Comparison of ENCODE assay signal across 18 cellular contexts in genomic region chr5:145246961-145247744, GRCh38.
DNase-seq lines count a peak whose midpoint lies in the region; FAIRE-seq and TF ChIP-seq lines count a peak whose summit lies in the region.
"Had no signal": no experiment of that assay in that cellular context is flagged by ENCODE, and none has a peak within 500 bp of the region (broad histone marks: within the 10 kb centered on the region; RNA-seq: fewer than 3 reads in every experiment).

No MANE protein-coding gene starts in this region.

- no peaks in the 10 kb centered on the region for H3K9me3 Mint-ChIP-seq in MCF 10A (ENCODE audit: unreplicated experiment)
- H3K9me3 Mint-ChIP-seq: activated naive CD8-positive, alpha-beta T cell treated with anti-CD3 and anti-CD28 coated beads for 36 hours had no signal

- H3K9ac ChIP-seq in fibroblast of lung (ENCODE audit: insufficient read depth, low read length) (no peak overlapping the region), kidney (ENCODE audit: low read length in 2 of 2) (no peak overlapping the region)

- no peaks in the 10 kb centered on the region for H3K36me3 Mint-ChIP-seq in MCF 10A (ENCODE audit: insufficient read depth, unreplicated experiment)
- H3K36me3 Mint-ChIP-seq: activated naive CD8-positive, alpha-beta T cell treated with anti-CD3 and anti-CD28 coated beads for 36 hours had no signal

- H3K27ac ChIP-seq in breast epithelium = no peak overlapping the region
- peak overlapping the region; percentile 16 for H3K27ac ChIP-seq in fibroblast of lung (ENCODE audit: insufficient read depth, low read length)
- H3K27ac ChIP-seq in kidney (ENCODE audit: low read depth in 2 of 2, low read length in 2 of 2) = no peak overlapping the region
- H3K27ac ChIP-seq: colonic mucosa, gastrocnemius medialis, upper lobe of left lung, VCaP had no signal

- intact Hi-C loops in MCF 10A (cut with micrococcal nuclease) (loop anchor here (5.0 kb wide), 1 partner anchor 800 kb away; no protein-coding TSS in a partner anchor), breast epithelium (cut with DNase I; ENCODE audit: low total_unique reads) (no loop called here), kidney (cut with DNase I) (no loop called here)

- H3K4me2 ChIP-seq in fibroblast of lung (ENCODE audit: extremely low read depth, insufficient read depth, low read length) = no peak overlapping the region

- peaks cover 42% of the 10 kb centered on the region for H3K4me1 Mint-ChIP-seq in MCF 10A (ENCODE audit: insufficient read depth, unreplicated experiment)
- H3K4me1 Mint-ChIP-seq: activated naive CD8-positive, alpha-beta T cell treated with anti-CD3 and anti-CD28 coated beads for 36 hours had no signal

- no TSS peak for BruUV-seq in MCF 10A (replicated peaks; lab: Mats Ljungman, UMichigan)

- no peak overlapping the region for H3K4me3 Mint-ChIP-seq in MCF 10A (ENCODE audit: unreplicated experiment)
- H3K4me3 Mint-ChIP-seq: activated naive CD8-positive, alpha-beta T cell treated with anti-CD3 and anti-CD28 coated beads for 36 hours had no signal

- H3K27me3 Mint-ChIP-seq in MCF 10A (ENCODE audit: insufficient read depth, unreplicated experiment) = no peaks in the 10 kb centered on the region
- H3K27me3 Mint-ChIP-seq: activated naive CD8-positive, alpha-beta T cell treated with anti-CD3 and anti-CD28 coated beads for 36 hours had no signal

- no peaks in the 10 kb centered on the region for H3K79me2 ChIP-seq in fibroblast of lung (ENCODE audit: control insufficient read depth, insufficient read depth, low read length)

- H3K27me3 ChIP-seq in breast epithelium (no peaks in the 10 kb centered on the region), MG63 (no peaks in the 10 kb centered on the region), fibroblast of lung (ENCODE audit: control insufficient read depth, insufficient read depth, low read length) (no peaks in the 10 kb centered on the region)
- H3K27me3 ChIP-seq: colonic mucosa, gastrocnemius medialis, upper lobe of left lung had no signal

- H3K27ac Mint-ChIP-seq in MCF 10A (ENCODE audit: low read depth, unreplicated experiment) = peak overlapping the region; percentile 78
- H3K27ac Mint-ChIP-seq: activated naive CD8-positive, alpha-beta T cell treated with anti-CD3 and anti-CD28 coated beads for 36 hours had no signal

- DNase-seq in MCF 10A (ENCODE audit: unreplicated experiment) (peak; percentile 70), breast epithelium (ENCODE audit: low spot score in 2 of 2) (no peak), MG63 (peak; percentile 18), fibroblast of lung (ENCODE audit: low read depth in 2 of 2) (peak; percentile 6 to 25), NCI-H524 (lab: John Stamatoyannopoulos, UW) (no peak), kidney (no peak), GM19240 (ENCODE audit: insufficient read length, low spot score) (no peak)
- DNase-seq in stimulated activated CD4-positive, alpha-beta T cell treated with anti-CD3 and anti-CD28 coated beads, Interleukin-12 subunit alpha, Interleukin-12 subunit beta, amount 100 ng/mL, for 4 hours = no peak
- DNase-seq: activated CD8-positive, alpha-beta memory T cell treated with anti-CD3 and anti-CD28 coated beads, Interleukin-2, amount 50 U/mL, for 48 hours; activated naive CD8-positive, alpha-beta T cell treated with anti-CD3 and anti-CD28 coated beads for 36 hours; colonic mucosa; gastrocnemius medialis; kidney glomerular epithelial cell; NCI-H524 treated with DMSO at 0.1 percent for 48 hours; upper lobe of left lung had no signal

- no peaks in the 10 kb centered on the region for H3K9me3 ChIP-seq in breast epithelium
- no peaks in the 10 kb centered on the region for H3K9me3 ChIP-seq in MG63
- no peaks in the 10 kb centered on the region for H3K9me3 ChIP-seq in fibroblast of lung (ENCODE audit: control insufficient read depth, insufficient read depth, low read depth, low read length)
- no peaks in the 10 kb centered on the region for H3K9me3 ChIP-seq in kidney (ENCODE audit: control insufficient read depth in 1 of 2, low read length in 2 of 2)
- H3K9me3 ChIP-seq: colonic mucosa, gastrocnemius medialis, upper lobe of left lung had no signal

- TF ChIP-seq CTCF in MCF 10A (IDR thresholded peaks at IDR 0.05; ENCODE audit: unreplicated experiment) (no peak), breast epithelium (IDR thresholded peaks at IDR 0.05) (no peak), fibroblast of lung (conservative IDR thresholded peaks at IDR 0.05 in 1 of 2, IDR thresholded peaks at IDR 0.05 in 1 of 2; ENCODE audit: low read depth in 1 of 2, low read length in 2 of 2) (no peak), kidney (IDR thresholded peaks at IDR 0.05; ENCODE audit: borderline replicate concordance, extremely low read depth, insufficient read depth) (no peak)

- H3K36me3 ChIP-seq in breast epithelium (no peaks in the 10 kb centered on the region), MG63 (no peaks in the 10 kb centered on the region), fibroblast of lung (ENCODE audit: control insufficient read depth, insufficient read depth, low read length) (no peaks in the 10 kb centered on the region), kidney (ENCODE audit: control insufficient read depth in 1 of 2, insufficient read depth in 2 of 2, low read length in 2 of 2) (no peaks in the 10 kb centered on the region)
- H3K36me3 ChIP-seq: colonic mucosa, gastrocnemius medialis, upper lobe of left lung had no signal

- POLR2A ChIA-PET in MCF 10A (lab: Yijun Ruan, JAX) = interaction anchor here (0.9 to 1.2 kb wide), 3 partner anchors 46 to 297 kb away, joined by 3 read pairs; no protein-coding TSS in a partner anchor

- no peak overlapping the region for H3K4me3 ChIP-seq in breast epithelium
- no peak overlapping the region for H3K4me3 ChIP-seq in MG63
- H3K4me3 ChIP-seq in fibroblast of lung (replicated peaks in 1 of 4; ENCODE audit: control extremely low read depth in 1 of 4, insufficient read depth in 1 of 4, low read depth in 3 of 4, low read length in 4 of 4) = no peak overlapping the region
- H3K4me3 ChIP-seq in kidney (ENCODE audit: low read length in 2 of 2) = no peak overlapping the region
- H3K4me3 ChIP-seq: colonic mucosa, gastrocnemius medialis, skin epidermis, upper lobe of left lung had no signal

- H3K4me1 ChIP-seq in breast epithelium (no peaks in the 10 kb centered on the region), fibroblast of lung (ENCODE audit: control insufficient read depth, extremely low read depth, insufficient read depth, low read length) (peaks cover 9% of the 10 kb centered on the region), kidney (ENCODE audit: control insufficient read depth in 1 of 2, insufficient read depth in 1 of 2, low read depth in 1 of 2, low read length in 2 of 2) (no peaks in the 10 kb centered on the region)
- H3K4me1 ChIP-seq: colonic mucosa, gastrocnemius medialis, upper lobe of left lung had no signal

- H4K20me1 ChIP-seq in fibroblast of lung (ENCODE audit: control insufficient read depth, extremely low read depth, insufficient read depth, low read length) = no peaks in the 10 kb centered on the region

- H2AFZ ChIP-seq in fibroblast of lung (ENCODE audit: low read length) = peak overlapping the region; percentile 37

- CTCF ChIA-PET in MCF 10A (lab: Yijun Ruan, JAX) = interaction anchor here (0.6 to 2.2 kb wide), 6 partner anchors 9 to 1058 kb away, joined by 3 to 12 read pairs (median 4); no protein-coding TSS in a partner anchor

- no peak for FAIRE-seq in kidney (lab: Jason Lieb, UNC)
- FAIRE-seq: GM12892 had no signal

- no peak for TF ChIP-seq POLR2A in breast epithelium (IDR thresholded peaks at IDR 0.05)

Comparison
In these comparisons a context has a peak if more than half of its experiments do, and no peak if none do; other contexts are left out.
1. DNase-seq: peak in MCF 10A (single experiment), MG63 (single experiment) and fibroblast of lung (2 of 2); none in breast epithelium (0 of 2), stimulated activated CD4-positive, alpha-beta T cell treated with anti-CD3 and anti-CD28 coated beads, Interleukin-12 subunit alpha, Interleukin-12 subunit beta, amount 100 ng/mL, for 4 hours (single experiment), NCI-H524 (0 of 2), kidney (single experiment) and GM19240 (single experiment).